39 cellular contexts compared by ENCODE assay signal in genomic region chrX:12820737-12821136, GRCh38. TPM values are rescaled to one million over a fixed set of nuclear protein-coding genes. Genes with fewer than 3 reads are reported as not detected.
"Had no signal": no experiment of that assay in that cellular context is flagged by ENCODE, and none has a peak within 500 bp of the region (broad histone marks: within the 10 kb centered on the region; RNA-seq: fewer than 3 reads in every experiment).

No MANE protein-coding gene starts in this region.

- H3K9me3 ChIP-seq: adrenal gland, ascending aorta, body of pancreas, breast epithelium had no signal

- H3K27me3 ChIP-seq: ascending aorta, body of pancreas, brain microvascular endothelial cell, cardiac muscle cell had no signal

- H3K9me3 Mint-ChIP-seq: activated naive CD4-positive, alpha-beta T cell treated with anti-CD3 and anti-CD28 coated beads for 36 hours; activated naive CD4-positive, alpha-beta T cell treated with anti-CD3 and anti-CD28 coated beads, Interleukin-2, amount 10 ng/mL, durations not matched to agents 7 days and 5 days; activated naive CD4-positive, alpha-beta T cell treated with anti-CD3 and anti-CD28 coated beads, Interleukin-2, amount 50 U/mL, for 24 hours; activated naive CD4-positive, alpha-beta T cell treated with anti-CD3 and anti-CD28 coated beads, Interleukin-2, amount 50 U/mL, for 72 hours; activated naive CD8-positive, alpha-beta T cell treated with anti-CD3 and anti-CD28 coated beads for 36 hours; activated naive CD8-positive, alpha-beta T cell treated with anti-CD3 and anti-CD28 coated beads, Interleukin-2, amount 10 ng/mL, durations not matched to agents 7 days and 5 days; activated naive CD8-positive, alpha-beta T cell treated with anti-CD3 and anti-CD28 coated beads, Interleukin-2, amount 50 U/mL, for 24 hours; activated T-cell treated with anti-CD3 and anti-CD28 coated beads, Interleukin-2, amount 50 U/mL, for 24 hours; activated T-cell treated with anti-CD3 and anti-CD28 coated beads, Interleukin-2, amount 50 U/mL, for 4 hours; activated T-cell treated with anti-CD3 and anti-CD28 coated beads, Interleukin-2, amount 50 U/mL, for 72 hours; activated T-helper 1 cell treated with anti-CD3 and anti-CD28 coated beads, Interleukin-12 subunit alpha, Interleukin-12 subunit beta, Interleukin-2, Interleukin-4 antibody, amounts not matched to agents 30 ng/mL and 10 ng/mL and 1 ng/mL, durations not matched to agents 14 hours and 24 hours and 36 hours; activated T-helper 17 cell treated with anti-CD3 and anti-CD28 coated beads, Interleukin-2, amount 50 U/mL, for 72 hours; activated T-helper 2 cell treated with anti-CD3 and anti-CD28 coated beads, Interferon-gamma antibody, Interleukin-2, Interleukin-4, amounts not matched to agents 10 μg/mL and 5 μg/mL and 100 μg/mL, durations not matched to agents 14 hours and 24 hours and 36 hours; brain; central memory CD8-positive, alpha-beta T cell had no signal

- H3K4me1 Mint-ChIP-seq: activated naive CD4-positive, alpha-beta T cell treated with anti-CD3 and anti-CD28 coated beads, Interleukin-2, amount 10 ng/mL, durations not matched to agents 7 days and 5 days; activated naive CD4-positive, alpha-beta T cell treated with anti-CD3 and anti-CD28 coated beads, Interleukin-2, amount 50 U/mL, for 24 hours; activated naive CD8-positive, alpha-beta T cell treated with anti-CD3 and anti-CD28 coated beads for 36 hours; activated naive CD8-positive, alpha-beta T cell treated with anti-CD3 and anti-CD28 coated beads, Interleukin-2, amount 50 U/mL, for 24 hours; activated T-helper 17 cell treated with anti-CD3 and anti-CD28 coated beads, Interleukin-2, amount 50 U/mL, for 72 hours; brain; central memory CD8-positive, alpha-beta T cell had no signal

- H3K4me1 ChIP-seq: adrenal gland, ascending aorta, body of pancreas, breast epithelium had no signal

- DNase-seq: activated effector memory CD4-positive, alpha-beta T cell treated with anti-CD3 and anti-CD28 coated beads, Interleukin-2, amount 50 U/mL, for 16 hours; activated effector memory CD4-positive, alpha-beta T cell treated with Interleukin-2 at 50 U/mL for 16 hours; activated gamma-delta T cell; activated gamma-delta T cell treated with Interleukin-2 at 50 U/mL for 16 hours; activated naive CD4-positive, alpha-beta T cell; activated naive CD4-positive, alpha-beta T cell treated with anti-CD3 and anti-CD28 coated beads for 36 hours; activated naive CD4-positive, alpha-beta T cell treated with anti-CD3 and anti-CD28 coated beads, Interleukin-2, amount 10 ng/mL, durations not matched to agents 7 days and 5 days; activated naive CD4-positive, alpha-beta T cell treated with anti-CD3 and anti-CD28 coated beads, Interleukin-2, amount 50 U/mL, for 16 hours; activated naive CD4-positive, alpha-beta T cell treated with Interleukin-2 at 50 U/mL for 16 hours; activated naive CD8-positive, alpha-beta T cell treated with anti-CD3 and anti-CD28 coated beads for 36 hours; activated naive CD8-positive, alpha-beta T cell treated with anti-CD3 and anti-CD28 coated beads, Interleukin-2, amount 10 ng/mL, durations not matched to agents 7 days and 5 days; activated naive CD8-positive, alpha-beta T cell treated with anti-CD3 and anti-CD28 coated beads, Interleukin-2, amount 50 U/mL, for 24 hours; activated T-cell treated with anti-CD3 and anti-CD28 coated beads, Interleukin-2, amount 50 U/mL, for 1 hour; activated T-cell treated with anti-CD3 and anti-CD28 coated beads, Interleukin-2, amount 50 U/mL, for 24 hours; activated T-cell treated with anti-CD3 and anti-CD28 coated beads, Interleukin-2, amount 50 U/mL, for 4 hours; activated T-cell treated with anti-CD3 and anti-CD28 coated beads, Interleukin-2, amount 50 U/mL, for 48 hours; activated T-cell treated with anti-CD3 and anti-CD28 coated beads, Interleukin-2, amount 50 U/mL, for 72 hours; adrenal gland; amniotic stem cell; amygdala; anterior cingulate cortex; aorta; body of pancreas; brain microvascular endothelial cell; central memory CD4-positive, alpha-beta T cell; cerebellar nuclear complex had no signal

- FAIRE-seq: bronchial epithelial cell had no signal

- H3K27me3 Mint-ChIP-seq: activated naive CD4-positive, alpha-beta T cell treated with anti-CD3 and anti-CD28 coated beads, Interleukin-2, amount 10 ng/mL, durations not matched to agents 7 days and 5 days; activated naive CD4-positive, alpha-beta T cell treated with anti-CD3 and anti-CD28 coated beads, Interleukin-2, amount 50 U/mL, for 24 hours; activated naive CD8-positive, alpha-beta T cell; activated naive CD8-positive, alpha-beta T cell treated with anti-CD3 and anti-CD28 coated beads for 36 hours; activated naive CD8-positive, alpha-beta T cell treated with anti-CD3 and anti-CD28 coated beads, Interleukin-2, amount 10 ng/mL, durations not matched to agents 7 days and 5 days; activated naive CD8-positive, alpha-beta T cell treated with anti-CD3 and anti-CD28 coated beads, Interleukin-2, amount 50 U/mL, for 24 hours; activated T-helper 17 cell treated with anti-CD3 and anti-CD28 coated beads, Interleukin-2, amount 50 U/mL, for 72 hours; central memory CD8-positive, alpha-beta T cell had no signal

- H3K27ac Mint-ChIP-seq: activated naive CD4-positive, alpha-beta T cell treated with anti-CD3 and anti-CD28 coated beads for 36 hours; activated naive CD4-positive, alpha-beta T cell treated with anti-CD3 and anti-CD28 coated beads, Interleukin-2, amount 10 ng/mL, durations not matched to agents 7 days and 5 days; activated naive CD4-positive, alpha-beta T cell treated with anti-CD3 and anti-CD28 coated beads, Interleukin-2, amount 50 U/mL, for 24 hours; activated naive CD4-positive, alpha-beta T cell treated with anti-CD3 and anti-CD28 coated beads, Interleukin-2, amount 50 U/mL, for 72 hours; activated naive CD8-positive, alpha-beta T cell; activated naive CD8-positive, alpha-beta T cell treated with anti-CD3 and anti-CD28 coated beads for 36 hours; activated naive CD8-positive, alpha-beta T cell treated with anti-CD3 and anti-CD28 coated beads, Interleukin-2, amount 10 ng/mL, durations not matched to agents 7 days and 5 days; activated naive CD8-positive, alpha-beta T cell treated with anti-CD3 and anti-CD28 coated beads, Interleukin-2, amount 50 U/mL, for 24 hours; activated T-cell treated with anti-CD3 and anti-CD28 coated beads, Interleukin-2, amount 50 U/mL, for 24 hours; activated T-cell treated with anti-CD3 and anti-CD28 coated beads, Interleukin-2, amount 50 U/mL, for 72 hours; activated T-helper 1 cell treated with anti-CD3 and anti-CD28 coated beads, Interleukin-12 subunit alpha, Interleukin-12 subunit beta, Interleukin-2, Interleukin-4 antibody, amounts not matched to agents 30 ng/mL and 10 ng/mL and 1 ng/mL, durations not matched to agents 14 hours and 24 hours and 36 hours; activated T-helper 17 cell treated with anti-CD3 and anti-CD28 coated beads, Interleukin-2, amount 50 U/mL, for 72 hours; activated T-helper 2 cell treated with anti-CD3 and anti-CD28 coated beads, Interferon-gamma antibody, Interleukin-2, Interleukin-4, amounts not matched to agents 10 μg/mL and 5 μg/mL and 100 μg/mL, durations not matched to agents 14 hours and 24 hours and 36 hours; brain had no signal

- H3K4me3 ChIP-seq: adrenal gland, ascending aorta, body of pancreas, breast epithelium, cardiac muscle cell had no signal

- H3K4me3 Mint-ChIP-seq: activated naive CD4-positive, alpha-beta T cell treated with anti-CD3 and anti-CD28 coated beads for 36 hours; activated naive CD4-positive, alpha-beta T cell treated with anti-CD3 and anti-CD28 coated beads, Interleukin-2, amount 10 ng/mL, durations not matched to agents 7 days and 5 days; activated naive CD4-positive, alpha-beta T cell treated with anti-CD3 and anti-CD28 coated beads, Interleukin-2, amount 50 U/mL, for 24 hours; activated naive CD8-positive, alpha-beta T cell; activated naive CD8-positive, alpha-beta T cell treated with anti-CD3 and anti-CD28 coated beads for 36 hours; activated naive CD8-positive, alpha-beta T cell treated with anti-CD3 and anti-CD28 coated beads, Interleukin-2, amount 10 ng/mL, durations not matched to agents 7 days and 5 days; activated naive CD8-positive, alpha-beta T cell treated with anti-CD3 and anti-CD28 coated beads, Interleukin-2, amount 50 U/mL, for 24 hours; activated T-cell treated with anti-CD3 and anti-CD28 coated beads, Interleukin-2, amount 50 U/mL, for 24 hours; activated T-cell treated with anti-CD3 and anti-CD28 coated beads, Interleukin-2, amount 50 U/mL, for 4 hours; activated T-cell treated with anti-CD3 and anti-CD28 coated beads, Interleukin-2, amount 50 U/mL, for 72 hours; activated T-helper 1 cell treated with anti-CD3 and anti-CD28 coated beads, Interleukin-12 subunit alpha, Interleukin-12 subunit beta, Interleukin-2, Interleukin-4 antibody, amounts not matched to agents 30 ng/mL and 10 ng/mL and 1 ng/mL, durations not matched to agents 14 hours and 24 hours and 36 hours; activated T-helper 17 cell treated with anti-CD3 and anti-CD28 coated beads, Interleukin-2, amount 50 U/mL, for 72 hours; brain; central memory CD8-positive, alpha-beta T cell had no signal

- H3K36me3 ChIP-seq: breast epithelium, cardiac muscle cell had no signal

- H3K27ac ChIP-seq: adrenal gland, ascending aorta, body of pancreas, brain microvascular endothelial cell, breast epithelium, cardiac muscle cell had no signal

RNA-seq across cellular contexts. Expression of gene TLR7, which starts 46.1 kb away (rescaled TPM):
- total RNA-seq: activated T-helper 17 cell treated with anti-CD3 and anti-CD28 coated beads, Interleukin-2, amount 50 U/mL, for 72 hours; activated T-helper 2 cell treated with anti-CD3 and anti-CD28 coated beads, Interferon-gamma antibody, Interleukin-2, Interleukin-4, amounts not matched to agents 10 μg/mL and 5 μg/mL and 100 μg/mL, durations not matched to agents 14 hours and 24 hours and 36 hours; ascending aorta; bronchial epithelial cell; cardiac muscle cell; chondrocyte had no signal
